Comparison of ENCODE assay signal across 18 cellular contexts in the genomic region with DNA sequence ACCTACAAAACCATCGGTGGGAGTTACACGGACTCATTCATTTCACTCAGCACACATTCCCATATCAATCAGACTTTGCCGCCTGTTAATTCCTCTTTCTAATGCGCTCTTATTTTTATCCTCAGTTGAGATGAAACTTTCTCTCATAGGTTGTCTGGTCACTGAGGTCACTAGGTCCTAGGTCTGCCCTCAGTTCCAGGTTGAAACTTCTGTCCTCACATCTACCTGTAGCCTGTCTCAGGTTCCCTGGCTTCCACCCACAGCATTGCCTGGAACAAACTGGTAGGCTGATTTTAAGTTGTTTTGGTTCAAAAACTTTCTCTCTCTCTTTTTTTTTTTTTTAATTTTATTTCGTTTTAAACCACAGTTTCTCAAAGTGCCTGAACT.
DNase-seq lines count a peak whose midpoint lies in the region; ATAC-seq, FAIRE-seq and TF ChIP-seq lines count a peak whose summit lies in the region.
"Had no signal": no experiment of that assay in that cellular context is flagged by ENCODE, and none has a peak within 500 bp of the region (broad histone marks: within the 10 kb centered on the region; RNA-seq: fewer than 3 reads in every experiment).

No MANE protein-coding gene starts in this region.

- peaks cover 0 to 6% (median 2%) of the 10 kb centered on the region in 4 experiments; a peak in 2 of 8 replicates for H3K36me3 ChIP-seq in H1 (ENCODE audit: control insufficient read depth in 2 of 4, insufficient read depth in 4 of 4, low read length in 3 of 4)
- no peaks in the 10 kb centered on the region for H3K36me3 ChIP-seq in ascending aorta

- 58% methylated on average over 4 of the region's 5 CpGs; no CpG with 5 or more reads in 1 of the 2 experiments for WGBS in H1 (ENCODE audit: extremely low coverage in 1 of 2, insufficient coverage in 1 of 2, insufficient read length in 1 of 2, insufficient replicate concordance in 2 of 2, low coverage in 1 of 2, low lambda C conversion rate in 2 of 2, missing lambda C conversion rate in 1 of 2), 2 experiments

- H3K4ac ChIP-seq in H1 (replicated peaks; ENCODE audit: insufficient read length, low read depth, low read length): no peak overlapping the region

- TF ChIP-seq POLR2A in H1 (IDR thresholded peaks at IDR 0.05; ENCODE audit: control extremely low read depth in 1 of 2, low read depth in 2 of 2, low read length in 2 of 2): no peak

- H3K9me3 Mint-ChIP-seq in stimulated activated naive CD8-positive, alpha-beta T cell treated with anti-CD3 and anti-CD28 coated beads, Interleukin-15, Interleukin-2, amounts not matched to agents 100 ng/mL and 50 ng/mL, for 24 hours: no peaks in the 10 kb centered on the region
- H3K9me3 Mint-ChIP-seq in stimulated activated naive CD8-positive, alpha-beta T cell treated with anti-CD3 and anti-CD28 coated beads, Interleukin-15, amount 100 ng/mL, for 72 hours: peaks cover 0 to 3% of the 10 kb centered on the region in 2 donors
- H3K9me3 Mint-ChIP-seq: CD4-positive, CD25-positive, alpha-beta regulatory T cell; IgD-negative memory B cell had no signal

- H2BK5ac ChIP-seq in H1 (ENCODE audit: low read depth, low read length): no peak overlapping the region

- TF ChIP-seq CTCF in H1 (IDR thresholded peaks at IDR 0.05; ENCODE audit: control extremely low read depth in 1 of 3, insufficient read depth in 1 of 3, low read depth in 1 of 3, low read length in 3 of 3): no peak
- TF ChIP-seq CTCF in ascending aorta (IDR thresholded peaks at IDR 0.05): no peak

- H3K4me1 ChIP-seq in H1 (replicated peaks in 1 of 4; ENCODE audit: control insufficient read depth in 3 of 4, insufficient read depth in 4 of 4, low read length in 3 of 4) (peaks cover 2 to 14% (median 7%) of the 10 kb centered on the region in 4 experiments; a peak in 6 of 7 replicates), ascending aorta (no peaks in the 10 kb centered on the region)

- no peaks in the 10 kb centered on the region for H3K27me3 ChIP-seq in H1 (replicated peaks in 1 of 4; ENCODE audit: control insufficient read depth in 3 of 4, extremely low read depth in 1 of 4, insufficient read depth in 3 of 4, low read length in 3 of 4)
- no peaks in the 10 kb centered on the region for H3K27me3 ChIP-seq in ascending aorta
- H3K27me3 ChIP-seq: BLaER1 treated with 17β-estradiol and CSF1 and Interleukin-3, amounts not matched to agents 10 nM and 100 nM had no signal

- no peaks in the 10 kb centered on the region for H3K23me2 ChIP-seq in H1 (ENCODE audit: low read depth, low read length)

- ATAC-seq in stimulated activated naive CD8-positive, alpha-beta T cell treated with anti-CD3 and anti-CD28 coated beads, Interleukin-15, amount 100 ng/mL, for 72 hours: no peak
- ATAC-seq in HG02981 (IDR thresholded peaks at IDR 0.05; ENCODE audit: unreplicated experiment): no peak
- ATAC-seq in GM18909 (IDR thresholded peaks at IDR 0.05; ENCODE audit: poor library complexity, unreplicated experiment): no peak
- ATAC-seq: GM12878 had no signal

- peaks cover 32% of the 10 kb centered on the region for H3K36me3 Mint-ChIP-seq in stimulated activated naive CD8-positive, alpha-beta T cell treated with anti-CD3 and anti-CD28 coated beads, Interleukin-15, Interleukin-2, amounts not matched to agents 100 ng/mL and 50 ng/mL, for 24 hours (ENCODE audit: low read depth)

- no peak overlapping the region for H3K18ac ChIP-seq in H1 (ENCODE audit: extremely low read depth, low read length)

- no peak overlapping the region for H3K27ac ChIP-seq in H1 (ENCODE audit: low read depth, low read length)
- no peak overlapping the region for H3K27ac ChIP-seq in ascending aorta
- H3K27ac ChIP-seq: 22Rv1; BLaER1 treated with 17β-estradiol and CSF1 and Interleukin-3, amounts not matched to agents 10 nM and 100 nM; GM23248 had no signal

- no peak overlapping the region for H4K8ac ChIP-seq in H1 (ENCODE audit: extremely low read depth, insufficient read depth, low read length)

- H3K9me3 ChIP-seq in H1 (ENCODE audit: insufficient read depth in 2 of 2, low read depth in 1 of 2, low read length in 1 of 2): no peaks in the 10 kb centered on the region
- H3K9me3 ChIP-seq in ascending aorta: no peaks in the 10 kb centered on the region

- no peaks in the 10 kb centered on the region for H4K20me1 ChIP-seq in H1 (replicated peaks in 1 of 2; ENCODE audit: control insufficient read depth in 1 of 2, insufficient read depth in 2 of 2, low read length in 2 of 2)
- H4K20me1 ChIP-seq: BLaER1 treated with 17β-estradiol and CSF1 and Interleukin-3, amounts not matched to agents 10 nM and 100 nM had no signal

- CTCF ChIA-PET in H1 (lab: Charles Lee; ENCODE audit: partially characterized antibody): interaction anchor here (1.4 to 5.2 kb wide), 2 partner anchors 9 to 74 kb away, joined by 3 to 28 read pairs; no protein-coding TSS in a partner anchor

- DNase-seq in stimulated activated naive CD8-positive, alpha-beta T cell treated with anti-CD3 and anti-CD28 coated beads, Interleukin-15, amount 100 ng/mL, for 72 hours: no peak
- no peak for DNase-seq in H1 (ENCODE audit: low read depth in 1 of 2, low spot score in 2 of 2)
- peak; percentile 18 for DNase-seq in iPS-NIHi7 (ENCODE audit: extremely low spot score)
- no peak for DNase-seq in ascending aorta (ENCODE audit: low spot score in 2 of 2)
- DNase-seq: Calu3; CD4-positive, CD25-positive, alpha-beta regulatory T cell; DMS 273 treated with DMSO at 0.1 percent for 48 hours; GM23248; HCEC 1CT; KG1 had no signal

- H3K9ac ChIP-seq in H1 (replicated peaks in 1 of 4; ENCODE audit: extremely low read depth in 1 of 4, low read depth in 3 of 4, low read length in 3 of 4): no peak overlapping the region
- H3K9ac ChIP-seq: BLaER1 treated with 17β-estradiol and CSF1 and Interleukin-3, amounts not matched to agents 10 nM and 100 nM; GM23248 had no signal

- H2AK5ac ChIP-seq in H1 (ENCODE audit: low read depth, low read length): peak overlapping the region; percentile 24; the same call in 1 of the 2 replicates

- no peak overlapping the region for H3K56ac ChIP-seq in H1 (replicated peaks; ENCODE audit: insufficient read length, low read depth, low read length)

- H3K4me2 ChIP-seq in H1 (ENCODE audit: insufficient read depth in 1 of 2, low read depth in 2 of 2, low read length in 2 of 2): peak overlapping the region in 1 of 2 experiments; percentile 54; a peak in 2 of 4 replicates
- H3K4me2 ChIP-seq: BLaER1 treated with 17β-estradiol and CSF1 and Interleukin-3, amounts not matched to agents 10 nM and 100 nM had no signal

- no peak for TF ChIP-seq EP300 in H1 (IDR thresholded peaks at IDR 0.05; ENCODE audit: borderline replicate concordance in 1 of 2, low read depth in 2 of 2, low read length in 2 of 2)

- H3K27ac Mint-ChIP-seq in stimulated activated naive CD8-positive, alpha-beta T cell treated with anti-CD3 and anti-CD28 coated beads, Interleukin-15, Interleukin-2, amounts not matched to agents 100 ng/mL and 50 ng/mL, for 24 hours: peak overlapping the region; percentile 2
- peak overlapping the region in 1 of 2 donors; percentile 30 for H3K27ac Mint-ChIP-seq in stimulated activated naive CD8-positive, alpha-beta T cell treated with anti-CD3 and anti-CD28 coated beads, Interleukin-15, amount 100 ng/mL, for 72 hours
- H3K27ac Mint-ChIP-seq: CD4-positive, CD25-positive, alpha-beta regulatory T cell; IgD-negative memory B cell had no signal

- H3K79me1 ChIP-seq in H1 (ENCODE audit: low read depth, low read length): no peaks in the 10 kb centered on the region

- H3K4me3 ChIP-seq in H1 (ENCODE audit: extremely low read depth in 1 of 4, insufficient read depth in 2 of 4, low read depth in 3 of 4, low read length in 4 of 4): no peak overlapping the region
- H3K4me3 ChIP-seq in ascending aorta: no peak overlapping the region
- H3K4me3 ChIP-seq: BLaER1 treated with 17β-estradiol and CSF1 and Interleukin-3, amounts not matched to agents 10 nM and 100 nM; GM12878; GM23248 had no signal

- no peak overlapping the region for H3K4me3 Mint-ChIP-seq in stimulated activated naive CD8-positive, alpha-beta T cell treated with anti-CD3 and anti-CD28 coated beads, Interleukin-15, Interleukin-2, amounts not matched to agents 100 ng/mL and 50 ng/mL, for 24 hours
- H3K4me3 Mint-ChIP-seq in stimulated activated naive CD8-positive, alpha-beta T cell treated with anti-CD3 and anti-CD28 coated beads, Interleukin-15, amount 100 ng/mL, for 72 hours: no peak overlapping the region
- H3K4me3 Mint-ChIP-seq: CD4-positive, CD25-positive, alpha-beta regulatory T cell; IgD-negative memory B cell had no signal

- no peak overlapping the region for H2BK12ac ChIP-seq in H1 (ENCODE audit: low read depth, low read length)

- H3K4me1 Mint-ChIP-seq in stimulated activated naive CD8-positive, alpha-beta T cell treated with anti-CD3 and anti-CD28 coated beads, Interleukin-15, Interleukin-2, amounts not matched to agents 100 ng/mL and 50 ng/mL, for 24 hours (ENCODE audit: low read depth): peaks cover 10% of the 10 kb centered on the region
- H3K4me1 Mint-ChIP-seq in stimulated activated naive CD8-positive, alpha-beta T cell treated with anti-CD3 and anti-CD28 coated beads, Interleukin-15, amount 100 ng/mL, for 72 hours: peaks cover 18% of the 10 kb centered on the region
- H3K4me1 Mint-ChIP-seq: CD4-positive, CD25-positive, alpha-beta regulatory T cell; IgD-negative memory B cell had no signal

- H3K14ac ChIP-seq in H1 (ENCODE audit: insufficient read length): no peak overlapping the region

- POLR2A ChIA-PET in H1 (lab: Charles Lee; ENCODE audit: partially characterized antibody): interaction anchor here (0.9 kb wide), 1 partner anchor 1494 kb away, joined by 3 read pairs; no protein-coding TSS in a partner anchor

- H3K79me2 ChIP-seq in H1 (ENCODE audit: control insufficient read depth in 1 of 2, insufficient read depth in 2 of 2, low read length in 2 of 2): no peaks in the 10 kb centered on the region

- no peaks in the 10 kb centered on the region for H3K27me3 Mint-ChIP-seq in stimulated activated naive CD8-positive, alpha-beta T cell treated with anti-CD3 and anti-CD28 coated beads, Interleukin-15, Interleukin-2, amounts not matched to agents 100 ng/mL and 50 ng/mL, for 24 hours
- no peaks in the 10 kb centered on the region for H3K27me3 Mint-ChIP-seq in stimulated activated naive CD8-positive, alpha-beta T cell treated with anti-CD3 and anti-CD28 coated beads, Interleukin-15, amount 100 ng/mL, for 72 hours
- H3K27me3 Mint-ChIP-seq: CD4-positive, CD25-positive, alpha-beta regulatory T cell; IgD-negative memory B cell had no signal

- no peak for TF ChIP-seq RAD21 in H1 (IDR thresholded peaks at IDR 0.05 in 1 of 2, conservative IDR thresholded peaks at IDR 0.05 in 1 of 2; ENCODE audit: low read depth in 2 of 2, low read length in 2 of 2)

- H4K91ac ChIP-seq in H1 (replicated peaks; ENCODE audit: insufficient read length, low read length): peak overlapping the region; percentile 13

- H2AFZ ChIP-seq in H1 (ENCODE audit: low read length): no peak overlapping the region
- H2AFZ ChIP-seq: GM23248 had no signal

- FAIRE-seq in H1 (lab: Jason Lieb, UNC): peak; percentile 66
- FAIRE-seq: GM12878, GM18507 had no signal

- no peak overlapping the region for H4K5ac ChIP-seq in H1 (ENCODE audit: insufficient read length, low read depth, low read length)

- intact Hi-C loops in ascending aorta (cut with DNase I): no loop called here

- no peak overlapping the region for H2BK120ac ChIP-seq in H1 (replicated peaks; ENCODE audit: low read depth, low read length)

- H2BK15ac ChIP-seq in H1 (ENCODE audit: low read length): no peak overlapping the region

- no peak overlapping the region for H2BK20ac ChIP-seq in H1 (ENCODE audit: low read length)

- H3K23ac ChIP-seq in H1 (ENCODE audit: insufficient read length): no peak overlapping the region
